ENCODE assay signal across 30 cellular contexts in the genomic region with DNA sequence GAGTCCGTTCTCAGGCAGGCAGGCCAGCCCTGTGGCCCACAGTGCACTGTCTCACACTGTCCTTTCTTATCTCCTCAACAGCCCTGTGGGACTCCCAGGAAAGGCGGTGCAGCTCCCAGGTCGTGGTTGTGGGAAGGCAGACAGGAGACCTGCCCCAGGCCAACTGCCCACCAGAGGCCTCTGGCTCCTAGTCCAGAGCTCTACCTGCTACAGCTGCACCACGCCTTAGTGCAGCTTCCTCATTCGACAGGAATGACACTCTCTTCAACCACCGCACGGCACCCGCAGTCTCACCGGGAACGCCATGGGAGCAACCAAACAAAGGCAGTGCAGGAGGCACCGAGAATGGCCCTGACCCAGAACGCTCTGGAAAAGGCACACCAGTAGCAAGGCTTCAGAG.
"Had no signal": no experiment of that assay in that cellular context is flagged by ENCODE, and none has a peak within 500 bp of the region (broad histone marks: within the 10 kb centered on the region; RNA-seq: fewer than 3 reads in every experiment).

No MANE protein-coding gene starts in this region.

- FAIRE-seq: astrocyte, endometrium, islet of Langerhans, small intestine had no signal

- H3K27ac Mint-ChIP-seq: activated naive CD4-positive, alpha-beta T cell treated with anti-CD3 and anti-CD28 coated beads, Interleukin-2, amount 10 ng/mL, durations not matched to agents 7 days and 5 days; activated T-cell treated with anti-CD3 and anti-CD28 coated beads, Interleukin-2, amount 50 U/mL, for 24 hours; dendritic cell treated with granulocyte-macrophage colony-stimulating factor and Interleukin-4, amounts not matched to agents 40 ng/mL and 50 ng/mL, for 4 days; nephron; stimulated activated memory B cell treated with anti-CD40 and anti-IgM and Interleukin-4, amounts not matched to agents 10 μg/mL and 1 μg/mL and 100 μg/mL, for 72 hours had no signal

- H3K9me3 ChIP-seq: gastrocnemius medialis, left ventricle myocardium inferior, ovary, prostate gland, sigmoid colon, tibial nerve had no signal

- DNase-seq: activated CD4-positive, alpha-beta T cell treated with anti-CD3 and anti-CD28 coated beads for 48 hours; activated CD4-positive, alpha-beta T cell treated with anti-CD3 and anti-CD28 coated beads, Interleukin-2, amount 50 U/mL, for 48 hours; activated CD8-positive, alpha-beta memory T cell treated with anti-CD3 and anti-CD28 coated beads, Interleukin-2, amount 50 U/mL, for 48 hours; activated gamma-delta T cell; activated naive CD4-positive, alpha-beta T cell treated with anti-CD3 and anti-CD28 coated beads, Interleukin-2, amount 10 ng/mL, durations not matched to agents 7 days and 5 days; activated T-cell treated with anti-CD3 and anti-CD28 coated beads, Interleukin-2, amount 50 U/mL, for 24 hours; amniotic stem cell; brain microvascular endothelial cell; caudate nucleus; effector CD4-positive, alpha-beta T cell; gastrocnemius medialis; glutamatergic neuron; left ventricle myocardium inferior; ovary; sigmoid colon; small intestine; stimulated activated CD4-positive, alpha-beta T cell treated with anti-CD3 and anti-CD28 coated beads, Interleukin-4, amount 100 ng/mL, for 24 hours; T-helper 1 cell had no signal

- H3K27ac ChIP-seq: brain microvascular endothelial cell, epithelial cell of prostate, gastrocnemius medialis, left ventricle myocardium inferior, ovary, prostate gland, sigmoid colon, tibial nerve, VCaP had no signal

- H3K4me1 ChIP-seq: prostate gland had no signal

- H3K27me3 ChIP-seq: brain microvascular endothelial cell, gastrocnemius medialis, ovary, sigmoid colon, tibial nerve had no signal

- H3K4me3 ChIP-seq: gastrocnemius medialis, left ventricle myocardium inferior, lung, ovary, prostate gland, sigmoid colon, tibial nerve had no signal

- H3K9me3 Mint-ChIP-seq: activated naive CD4-positive, alpha-beta T cell treated with anti-CD3 and anti-CD28 coated beads, Interleukin-2, amount 10 ng/mL, durations not matched to agents 7 days and 5 days; activated T-cell treated with anti-CD3 and anti-CD28 coated beads, Interleukin-2, amount 50 U/mL, for 24 hours; dendritic cell treated with granulocyte-macrophage colony-stimulating factor and Interleukin-4, amounts not matched to agents 40 ng/mL and 50 ng/mL, for 4 days; nephron; stimulated activated memory B cell treated with anti-CD40 and anti-IgM and Interleukin-4, amounts not matched to agents 10 μg/mL and 1 μg/mL and 100 μg/mL, for 72 hours had no signal

- ATAC-seq: activated CD4-positive, CD25-positive, alpha-beta regulatory T cell treated with anti-CD3 and anti-CD28 coated beads, Interleukin-2, amount 50 U/mL, for 24 hours; gastrocnemius medialis; stimulated activated memory B cell treated with anti-CD40 and anti-IgM and Interleukin-4, amounts not matched to agents 10 μg/mL and 1 μg/mL and 100 μg/mL, for 72 hours had no signal

- H3K36me3 ChIP-seq: brain microvascular endothelial cell, ovary, prostate gland had no signal
